Comparison of ENCODE assay signal across 9 cellular contexts in genomic region chr12:67827820-67828383, GRCh38.
DNase-seq lines count a peak whose midpoint lies in the region; ATAC-seq and TF ChIP-seq lines count a peak whose summit lies in the region.
"Had no signal": no experiment of that assay in that cellular context is flagged by ENCODE, and none has a peak within 500 bp of the region (broad histone marks: within the 10 kb centered on the region; RNA-seq: fewer than 3 reads in every experiment).

No MANE protein-coding gene starts in this region.

- ATAC-seq in HG03469 (IDR thresholded peaks at IDR 0.05; ENCODE audit: unreplicated experiment) = peak; percentile 57
- ATAC-seq: K562 had no signal

- WGBS in lower leg skin, 2 donors = 22 to 29% methylated on average over 7 of the region's 7 CpGs

- H3K4me3 ChIP-seq in cardiac muscle cell (no peak overlapping the region), skeletal muscle tissue (ENCODE audit: low read length in 3 of 3) (peak overlapping the region; percentile 36 to 70 (median 68)), lower leg skin (ENCODE audit: low read depth, poor library complexity, severe bottlenecking) (no peak overlapping the region)
- H3K4me3 ChIP-seq: K562 had no signal

- intact Hi-C loops in lower leg skin (cut with DNase I; ENCODE audit: low total_unique reads) = no loop called here

- no peaks in the 10 kb centered on the region for H3K36me3 ChIP-seq in cardiac muscle cell
- no peaks in the 10 kb centered on the region for H3K36me3 ChIP-seq in skeletal muscle tissue (ENCODE audit: control insufficient read depth in 3 of 3, insufficient read depth in 3 of 3, low read length in 3 of 3)

- DNase-seq in ELR (ENCODE audit: low read depth) (peak; percentile 98), cardiac muscle cell (ENCODE audit: low read depth in 1 of 2, low spot score in 1 of 2) (peak in 1 of 2 donors; percentile 89), DMS153 (lab: John Stamatoyannopoulos, UW) (no peak), AML-193 (lab: John Stamatoyannopoulos, UW) (no peak), lower leg skin (ENCODE audit: low spot score in 2 of 2) (no peak)
- DNase-seq in activated T-cell treated with anti-CD3 and anti-CD28 coated beads, Interleukin-2, amount 50 U/mL, for 48 hours = peak; percentile 64 to 70

- H3K9me3 ChIP-seq in cardiac muscle cell (ENCODE audit: low read depth) (no peaks in the 10 kb centered on the region), skeletal muscle tissue (ENCODE audit: control insufficient read depth in 3 of 3, low read length in 3 of 3) (no peaks in the 10 kb centered on the region)

- TF ChIP-seq CTCF in cardiac muscle cell (IDR thresholded peaks at IDR 0.05; ENCODE audit: low read depth, low read length) = no peak
- no peak for TF ChIP-seq CTCF in lower leg skin (IDR thresholded peaks at IDR 0.05)

- TF ChIP-seq POLR2A in lower leg skin (IDR thresholded peaks at IDR 0.05) = no peak

- H3K27ac ChIP-seq in cardiac muscle cell = peak overlapping the region; percentile 85
- H3K27ac ChIP-seq in skeletal muscle tissue (ENCODE audit: low read depth, low read length) = peak overlapping the region; percentile 92

- H3K27me3 ChIP-seq in cardiac muscle cell = no peaks in the 10 kb centered on the region
- H3K27me3 ChIP-seq in skeletal muscle tissue (ENCODE audit: control insufficient read depth in 3 of 3, insufficient read depth in 3 of 3, low read length in 3 of 3) = no peaks in the 10 kb centered on the region

- H3K9ac ChIP-seq in skeletal muscle tissue (ENCODE audit: low read depth in 1 of 3, low read length in 3 of 3) = peak overlapping the region; percentile 47 to 86 (median 85)

- peaks cover 16% of the 10 kb centered on the region for H3K4me1 ChIP-seq in cardiac muscle cell (ENCODE audit: low read depth)
- H3K4me1 ChIP-seq in skeletal muscle tissue (ENCODE audit: control insufficient read depth in 3 of 3, insufficient read depth in 3 of 3, low read length in 3 of 3) = peaks cover 8 to 20% (median 13%) of the 10 kb centered on the region in 3 donors

Comparison
In these comparisons a context has a peak if more than half of its experiments do, and no peak if none do; other contexts are left out.
1. DNase-seq: peak in ELR (single experiment) and activated T-cell treated with anti-CD3 and anti-CD28 coated beads, Interleukin-2, amount 50 U/mL, for 48 hours (2 of 2); none in DMS153 (single experiment), AML-193 (0 of 2) and lower leg skin (0 of 2).
2. H3K4me3 ChIP-seq: peak in skeletal muscle tissue (3 of 3); none in cardiac muscle cell (single experiment) and lower leg skin (single experiment).